ENCODE assay signal across 31 cellular contexts in genomic region chr19:49739098-49739497, GRCh38. TPM values are rescaled to one million over a fixed set of nuclear protein-coding genes. Genes with fewer than 3 reads are reported as not detected.
"Had no signal": no experiment of that assay in that cellular context is flagged by ENCODE, and none has a peak within 500 bp of the region (broad histone marks: within the 10 kb centered on the region; RNA-seq: fewer than 3 reads in every experiment).

No MANE protein-coding gene starts in this region.

- H3K4me1 Mint-ChIP-seq: activated B cell treated with CpG ODN at 0.5 μM for 24 hours, brain had no signal

- DNase-seq: activated B cell treated with CpG ODN at 0.5 μM for 24 hours; activated CD4-positive, alpha-beta memory T cell treated with anti-CD3 and anti-CD28 coated beads for 36 hours; activated CD4-positive, alpha-beta T cell treated with anti-CD3 and anti-CD28 coated beads for 48 hours; activated CD4-positive, alpha-beta T cell treated with anti-CD3 and anti-CD28 coated beads, Interleukin-2, amount 50 U/mL, for 1 hour; activated CD4-positive, alpha-beta T cell treated with anti-CD3 and anti-CD28 coated beads, Interleukin-2, amount 50 U/mL, for 4 hours; activated CD4-positive, CD25-positive, alpha-beta regulatory T cell treated with anti-CD3 and anti-CD28 coated beads, Interleukin-2, amount 50 U/mL, for 72 hours; activated CD8-positive, alpha-beta memory T cell treated with anti-CD3 and anti-CD28 coated beads, Interleukin-2, amount 10 ng/mL, durations not matched to agents 7 days and 5 days; activated CD8-positive, alpha-beta memory T cell treated with anti-CD3 and anti-CD28 coated beads, Interleukin-2, amount 50 U/mL, for 48 hours; activated CD8-positive, alpha-beta T cell treated with anti-CD3 and anti-CD28 coated beads for 36 hours; activated effector memory CD4-positive, alpha-beta T cell treated with Interleukin-2 at 50 U/mL for 16 hours; activated gamma-delta T cell; activated naive CD4-positive, alpha-beta T cell treated with Interleukin-2 at 50 U/mL for 16 hours; activated naive CD8-positive, alpha-beta T cell treated with anti-CD3 and anti-CD28 coated beads, Interleukin-2, amount 10 ng/mL, durations not matched to agents 7 days and 5 days; activated naive CD8-positive, alpha-beta T cell treated with anti-CD3 and anti-CD28 coated beads, Interleukin-2, amount 50 U/mL, for 24 hours; activated T-cell treated with anti-CD3 and anti-CD28 coated beads, Interleukin-2, amount 50 U/mL, for 24 hours; activated T-cell treated with anti-CD3 and anti-CD28 coated beads, Interleukin-2, amount 50 U/mL, for 48 hours; amygdala; anterior cingulate cortex; caudate nucleus; cerebellar nuclear complex; T-cell; T-helper 9 cell had no signal

- H3K36me3 Mint-ChIP-seq: activated CD4-positive, alpha-beta memory T cell treated with anti-CD3 and anti-CD28 coated beads for 36 hours; activated CD8-positive, alpha-beta memory T cell treated with anti-CD3 and anti-CD28 coated beads, Interleukin-2, amount 10 ng/mL, durations not matched to agents 7 days and 5 days; activated naive CD4-positive, alpha-beta T cell treated with anti-CD3 and anti-CD28 coated beads, Interleukin-2, amount 50 U/mL, for 24 hours; activated naive CD8-positive, alpha-beta T cell; brain; T-cell had no signal

- H3K9me3 Mint-ChIP-seq: activated B cell treated with CpG ODN at 0.5 μM for 24 hours; activated CD4-positive, alpha-beta memory T cell treated with anti-CD3 and anti-CD28 coated beads for 36 hours; activated CD8-positive, alpha-beta T cell treated with anti-CD3 and anti-CD28 coated beads for 36 hours; activated naive CD4-positive, alpha-beta T cell treated with anti-CD3 and anti-CD28 coated beads, Interleukin-2, amount 50 U/mL, for 24 hours; activated naive CD8-positive, alpha-beta T cell treated with anti-CD3 and anti-CD28 coated beads, Interleukin-2, amount 10 ng/mL, durations not matched to agents 7 days and 5 days; activated naive CD8-positive, alpha-beta T cell treated with anti-CD3 and anti-CD28 coated beads, Interleukin-2, amount 50 U/mL, for 24 hours; activated T-cell treated with anti-CD3 and anti-CD28 coated beads, Interleukin-2, amount 50 U/mL, for 24 hours; activated T-helper 2 cell treated with anti-CD3 and anti-CD28 coated beads, Interferon-gamma antibody, Interleukin-2, Interleukin-4, amounts not matched to agents 10 μg/mL and 5 μg/mL and 100 μg/mL, durations not matched to agents 14 hours and 24 hours and 36 hours; brain; central memory CD8-positive, alpha-beta T cell; T-cell; T-helper 2 cell treated with Interferon-gamma antibody and Interleukin-4, amounts not matched to agents 5 μg/mL and 100 μg/mL, for 36 hours had no signal

- ATAC-seq: activated CD8-positive, alpha-beta memory T cell treated with anti-CD3 and anti-CD28 coated beads, Interleukin-2, amount 10 ng/mL, durations not matched to agents 7 days and 5 days; activated CD8-positive, alpha-beta T cell treated with anti-CD3 and anti-CD28 coated beads for 36 hours; activated naive CD8-positive, alpha-beta T cell treated with anti-CD3 and anti-CD28 coated beads, Interleukin-2, amount 50 U/mL, for 24 hours had no signal

- H3K27ac Mint-ChIP-seq: activated B cell treated with CpG ODN at 0.5 μM for 24 hours; activated CD4-positive, alpha-beta memory T cell treated with anti-CD3 and anti-CD28 coated beads for 36 hours; activated CD8-positive, alpha-beta memory T cell treated with anti-CD3 and anti-CD28 coated beads, Interleukin-2, amount 10 ng/mL, durations not matched to agents 7 days and 5 days; activated CD8-positive, alpha-beta T cell treated with anti-CD3 and anti-CD28 coated beads for 36 hours; activated naive CD4-positive, alpha-beta T cell treated with anti-CD3 and anti-CD28 coated beads, Interleukin-2, amount 50 U/mL, for 24 hours; activated naive CD8-positive, alpha-beta T cell; activated naive CD8-positive, alpha-beta T cell treated with anti-CD3 and anti-CD28 coated beads, Interleukin-2, amount 10 ng/mL, durations not matched to agents 7 days and 5 days; activated naive CD8-positive, alpha-beta T cell treated with anti-CD3 and anti-CD28 coated beads, Interleukin-2, amount 50 U/mL, for 24 hours; activated T-cell treated with anti-CD3 and anti-CD28 coated beads, Interleukin-2, amount 50 U/mL, for 24 hours; activated T-helper 2 cell treated with anti-CD3 and anti-CD28 coated beads, Interferon-gamma antibody, Interleukin-2, Interleukin-4, amounts not matched to agents 10 μg/mL and 5 μg/mL and 100 μg/mL, durations not matched to agents 14 hours and 24 hours and 36 hours; brain; T-cell; T-helper 2 cell treated with Interferon-gamma antibody and Interleukin-4, amounts not matched to agents 5 μg/mL and 100 μg/mL, for 36 hours had no signal

- H3K27me3 Mint-ChIP-seq: activated B cell treated with CpG ODN at 0.5 μM for 24 hours; activated CD4-positive, alpha-beta memory T cell treated with anti-CD3 and anti-CD28 coated beads for 36 hours; activated CD8-positive, alpha-beta T cell treated with anti-CD3 and anti-CD28 coated beads for 36 hours; activated naive CD4-positive, alpha-beta T cell treated with anti-CD3 and anti-CD28 coated beads, Interleukin-2, amount 50 U/mL, for 24 hours; activated naive CD8-positive, alpha-beta T cell; activated naive CD8-positive, alpha-beta T cell treated with anti-CD3 and anti-CD28 coated beads, Interleukin-2, amount 10 ng/mL, durations not matched to agents 7 days and 5 days; activated naive CD8-positive, alpha-beta T cell treated with anti-CD3 and anti-CD28 coated beads, Interleukin-2, amount 50 U/mL, for 24 hours; activated T-cell treated with anti-CD3 and anti-CD28 coated beads, Interleukin-2, amount 50 U/mL, for 24 hours; brain; central memory CD8-positive, alpha-beta T cell; T-cell had no signal

- H3K4me3 Mint-ChIP-seq: activated B cell treated with CpG ODN at 0.5 μM for 24 hours; activated CD4-positive, alpha-beta memory T cell treated with anti-CD3 and anti-CD28 coated beads for 36 hours; activated CD8-positive, alpha-beta memory T cell treated with anti-CD3 and anti-CD28 coated beads, Interleukin-2, amount 10 ng/mL, durations not matched to agents 7 days and 5 days; activated CD8-positive, alpha-beta T cell treated with anti-CD3 and anti-CD28 coated beads for 36 hours; activated naive CD4-positive, alpha-beta T cell treated with anti-CD3 and anti-CD28 coated beads, Interleukin-2, amount 50 U/mL, for 24 hours; activated naive CD8-positive, alpha-beta T cell; activated naive CD8-positive, alpha-beta T cell treated with anti-CD3 and anti-CD28 coated beads, Interleukin-2, amount 10 ng/mL, durations not matched to agents 7 days and 5 days; activated naive CD8-positive, alpha-beta T cell treated with anti-CD3 and anti-CD28 coated beads, Interleukin-2, amount 50 U/mL, for 24 hours; activated T-cell treated with anti-CD3 and anti-CD28 coated beads, Interleukin-2, amount 50 U/mL, for 24 hours; brain; central memory CD8-positive, alpha-beta T cell; T-cell; T-helper 2 cell treated with Interferon-gamma antibody and Interleukin-4, amounts not matched to agents 5 μg/mL and 100 μg/mL, for 36 hours had no signal

RNA-seq across cellular contexts. Expression of gene TSKS, which starts 24.0 kb away (rescaled TPM):
- total RNA-seq: ascending aorta, bronchial epithelial cell, chondrocyte had no signal
